In genomic region chr6:26553264-26553738, GRCh38 we compare ENCODE assay signal across 1 cellular context.
TF ChIP-seq lines count a peak whose summit lies in the region.

No MANE protein-coding gene starts in this region.

TF ChIP-seq in HEK293, 187 proteins besides CTCF, POLR2A, EP300 and RAD21 (continued from another document):
- TF ChIP-seq ZNF704 (tag by site-specific recombination; IDR thresholded peaks at IDR 0.05) = no peak
- TF ChIP-seq ZNF510 (tag by site-specific recombination; IDR thresholded peaks at IDR 0.05; ENCODE audit: insufficient replicate concordance) = no peak
- no peak for TF ChIP-seq ZBTB17 (tag by site-specific recombination; IDR thresholded peaks at IDR 0.05)
- no peak for TF ChIP-seq SCRT2 (tag by site-specific recombination; IDR thresholded peaks at IDR 0.05)
TF ChIP-seq in HEK293: peak in this region for 24.
